ENCODE assay signal across 19 cellular contexts in the genomic region with DNA sequence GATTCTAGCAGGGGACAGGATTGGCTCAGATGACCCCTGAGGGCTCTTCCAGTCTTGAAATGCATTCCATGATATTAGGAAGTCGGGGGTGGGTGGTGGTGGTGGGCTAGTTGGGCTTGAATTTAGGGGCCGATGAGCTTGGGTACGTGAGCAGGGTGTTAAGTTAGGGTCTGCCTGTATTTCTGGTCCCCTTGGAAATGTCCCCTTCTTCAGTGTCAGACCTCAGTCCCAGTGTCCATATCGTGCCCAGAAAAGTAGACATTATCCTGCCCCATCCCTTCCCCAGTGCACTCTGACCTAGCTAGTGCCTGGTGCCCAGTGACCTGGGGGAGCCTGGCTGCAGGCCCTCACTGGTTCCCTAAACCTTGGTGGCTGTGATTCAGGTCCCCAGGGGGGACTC. TPM values are rescaled to one million over a fixed set of nuclear protein-coding genes. Genes with fewer than 3 reads are reported as not detected.
A peak's percentile ranks its signal among the peaks of the same experiment; 100 is the strongest.
DNase-seq lines count a peak whose midpoint lies in the region; ATAC-seq, FAIRE-seq and TF ChIP-seq lines count a peak whose summit lies in the region.
"Had no signal": no experiment of that assay in that cellular context is flagged by ENCODE, and none has a peak within 500 bp of the region (broad histone marks: within the 10 kb centered on the region; RNA-seq: fewer than 3 reads in every experiment).

No MANE protein-coding gene starts in this region.

- WGBS in liver: 78% methylated on average over 4 of the region's 4 CpGs
- WGBS in HepG2 (ENCODE audit: low lambda C conversion rate): 100% methylated on average over 2 of the region's 4 CpGs
- no CpG with 5 or more reads among the region's 4 CpGs for WGBS in neuronal stem cell (ENCODE audit: extremely low coverage in 2 of 2, insufficient read length in 2 of 2, insufficient replicate concordance in 1 of 2), 2 donors
- 86 to 92% methylated on average over 4 of the region's 4 CpGs for WGBS in aorta, 2 donors
- WGBS in prostate gland: 97% methylated on average over 4 of the region's 4 CpGs

- DNase-seq in HepG2 (ENCODE audit: low spot score) (no peak), left ventricle myocardium inferior (no peak), neuronal stem cell (ENCODE audit: low spot score) (no peak), aorta (peak in 1 of 2 donors; percentile 17), NCI-H1436 treated with DMSO at 0.1 percent for 48 hours (lab: John Stamatoyannopoulos, UW) (no peak), nephron progenitor cell (no peak), prostate gland (ENCODE audit: low spot score) (no peak)
- DNase-seq: activated CD8-positive, alpha-beta T cell treated with anti-CD3 and anti-CD28 coated beads for 36 hours; NCI-H1105; occipital lobe; small intestine had no signal

- H3K27ac Mint-ChIP-seq in nephron progenitor cell: no peak overlapping the region
- H3K27ac Mint-ChIP-seq: activated CD8-positive, alpha-beta T cell treated with anti-CD3 and anti-CD28 coated beads for 36 hours; stimulated activated naive CD8-positive, alpha-beta T cell treated with anti-CD3 and anti-CD28 coated beads, Interleukin-15, Interleukin-2, amounts not matched to agents 100 ng/mL and 50 ng/mL, for 24 hours had no signal

- POLR2A ChIA-PET in HepG2 (lab: Yijun Ruan, JAX): no interaction called here

- peaks cover 62% of the 10 kb centered on the region for H3K4me1 Mint-ChIP-seq in nephron progenitor cell

- H2BK12ac ChIP-seq in neuronal stem cell (ENCODE audit: low read length): no peak overlapping the region

- no peaks in the 10 kb centered on the region for H4K20me1 ChIP-seq in HepG2 (ENCODE audit: insufficient read depth, low read length)

- FAIRE-seq in HepG2 (lab: Jason Lieb, UNC): no peak
- FAIRE-seq: frontal cortex, RCC 7860, small intestine had no signal

- TF ChIP-seq RAD21 in liver (IDR thresholded peaks at IDR 0.05): no peak
- no peak for TF ChIP-seq RAD21 in HepG2 (CRISPR knock-in tag; IDR thresholded peaks at IDR 0.05)

- H3K4me3 ChIP-seq in liver (ENCODE audit: low read depth in 1 of 3, low read length in 3 of 3) (no peak overlapping the region), HepG2 (replicated peaks in 1 of 3; ENCODE audit: insufficient read depth in 1 of 3, low read depth in 2 of 3, low read length in 3 of 3) (no peak overlapping the region), left ventricle myocardium inferior (no peak overlapping the region), neuronal stem cell (ENCODE audit: low read length in 2 of 2) (no peak overlapping the region), aorta (ENCODE audit: low read length in 2 of 2) (no peak overlapping the region), prostate gland (no peak overlapping the region)

- in situ Hi-C loops in HepG2 (cut with HindIII; ENCODE audit: extremely low pct_ligation_motif_present, low pct_unique_long_range_greater_than_20kb): loop anchor here (5.0 to 25.0 kb wide), 2 partner anchors 96 to 196 kb away; no protein-coding TSS in a partner anchor

- no peak overlapping the region for H2BK120ac ChIP-seq in neuronal stem cell (ENCODE audit: low read depth, low read length)

- CTCF ChIA-PET in HepG2 (lab: Yijun Ruan, JAX; ENCODE audit: low intra/inter-chr PET ratio, low total read pairs): no interaction called here

- H3K4me3 Mint-ChIP-seq in nephron progenitor cell: no peak overlapping the region
- H3K4me3 Mint-ChIP-seq: stimulated activated naive CD8-positive, alpha-beta T cell treated with anti-CD3 and anti-CD28 coated beads, Interleukin-15, Interleukin-2, amounts not matched to agents 100 ng/mL and 50 ng/mL, for 24 hours had no signal

- H3K4me2 ChIP-seq in HepG2 (ENCODE audit: low read depth, low read length): no peak overlapping the region
- no peak overlapping the region for H3K4me2 ChIP-seq in neuronal stem cell (ENCODE audit: insufficient read depth, low read length, poor library complexity, severe bottlenecking)
- H3K4me2 ChIP-seq: KMS-11 had no signal

- TF ChIP-seq EP300 in HepG2 (IDR thresholded peaks at IDR 0.05; ENCODE audit: low read depth in 2 of 2, low read length in 2 of 2): no peak
- no peak for TF ChIP-seq EP300 in HepG2 (CRISPR knock-in tag; IDR thresholded peaks at IDR 0.05; ENCODE audit: borderline replicate concordance)

- TF ChIP-seq CTCF in liver (IDR thresholded peaks at IDR 0.05; ENCODE audit: low read depth, low read length, missing input control): no peak
- no peak for TF ChIP-seq CTCF in HepG2 (CRISPR knock-in tag; IDR thresholded peaks at IDR 0.05)
- TF ChIP-seq CTCF in left ventricle myocardium inferior (IDR thresholded peaks at IDR 0.05; ENCODE audit: borderline replicate concordance): no peak
- no peak for TF ChIP-seq CTCF in nephron progenitor cell (IDR thresholded peaks at IDR 0.05)
- TF ChIP-seq CTCF in prostate gland (IDR thresholded peaks at IDR 0.05): no peak

- H3K27ac ChIP-seq in liver (ENCODE audit: low read depth in 1 of 2, low read length in 2 of 2) (peak overlapping the region in 1 of 2 donors; percentile 37), HepG2 (ENCODE audit: extremely low read length, insufficient read depth, low read length) (no peak overlapping the region), left ventricle myocardium inferior (replicated peaks) (peak overlapping the region; percentile 94), neuronal stem cell (replicated peaks; ENCODE audit: low read length) (no peak overlapping the region), aorta (ENCODE audit: low read depth in 1 of 2, low read length in 2 of 2) (peak overlapping the region; percentile 11 to 56), prostate gland (peak overlapping the region in 1 of 2 donors; percentile 39)
- H3K27ac ChIP-seq: KMS-11 had no signal

- no peak overlapping the region for H4K8ac ChIP-seq in neuronal stem cell (ENCODE audit: low read depth, low read length)

- no peak overlapping the region for H3K23ac ChIP-seq in neuronal stem cell (ENCODE audit: low read depth, low read length, poor library complexity)

- H3K4me1 ChIP-seq in liver (ENCODE audit: control insufficient read depth in 4 of 4, insufficient read depth in 4 of 4, low read length in 3 of 4) (peaks cover 13 to 23% (median 21%) of the 10 kb centered on the region in 4 donors), HepG2 (ENCODE audit: insufficient read depth, low read length) (peaks cover 18% of the 10 kb centered on the region), left ventricle myocardium inferior (peaks cover 68% of the 10 kb centered on the region), neuronal stem cell (ENCODE audit: control insufficient read depth in 2 of 2, insufficient read depth in 1 of 2, low read depth in 1 of 2, low read length in 2 of 2) (peaks cover 5 to 19% of the 10 kb centered on the region in 2 donors), aorta (ENCODE audit: control insufficient read depth in 1 of 2, insufficient read depth in 2 of 2, low read length in 2 of 2) (no peaks in the 10 kb centered on the region), prostate gland (replicated peaks) (no peaks in the 10 kb centered on the region)

- no peak overlapping the region for H3K14ac ChIP-seq in neuronal stem cell (ENCODE audit: low read length)

- no peaks in the 10 kb centered on the region for H3K27me3 ChIP-seq in liver (ENCODE audit: control insufficient read depth in 4 of 4, insufficient read depth in 4 of 4, low read length in 3 of 4)
- peaks cover 4 to 24% of the 10 kb centered on the region in 2 experiments; a peak in 2 of 5 replicates for H3K27me3 ChIP-seq in HepG2 (ENCODE audit: control insufficient read depth in 1 of 2, insufficient read depth in 2 of 2, low read length in 2 of 2)
- no peaks in the 10 kb centered on the region for H3K27me3 ChIP-seq in left ventricle myocardium inferior (ENCODE audit: low read depth)
- peaks cover 0 to 55% (median 0%) of the 10 kb centered on the region in 3 experiments for H3K27me3 ChIP-seq in neuronal stem cell (ENCODE audit: control insufficient read depth in 3 of 3, insufficient read depth in 3 of 3, low read depth in 1 of 3, low read length in 3 of 3)
- no peaks in the 10 kb centered on the region for H3K27me3 ChIP-seq in aorta (ENCODE audit: control insufficient read depth in 1 of 2, insufficient read depth in 2 of 2, low read length in 1 of 2)
- no peaks in the 10 kb centered on the region for H3K27me3 ChIP-seq in prostate gland (replicated peaks; ENCODE audit: insufficient read depth)

- H3K36me3 Mint-ChIP-seq in nephron progenitor cell (ENCODE audit: low read depth): no peaks in the 10 kb centered on the region
- H3K36me3 Mint-ChIP-seq: memory B cell had no signal

- no peaks in the 10 kb centered on the region for H3K79me2 ChIP-seq in HepG2 (ENCODE audit: insufficient read depth, low read length)

- H3K9me3 ChIP-seq in liver (ENCODE audit: control insufficient read depth in 4 of 4, low read length in 3 of 4): no peaks in the 10 kb centered on the region
- no peaks in the 10 kb centered on the region for H3K9me3 ChIP-seq in HepG2 (ENCODE audit: low read length)
- no peaks in the 10 kb centered on the region for H3K9me3 ChIP-seq in left ventricle myocardium inferior (replicated peaks)
- no peaks in the 10 kb centered on the region for H3K9me3 ChIP-seq in neuronal stem cell (replicated peaks in 1 of 2; ENCODE audit: control insufficient read depth in 2 of 2, insufficient read depth in 1 of 2, low read depth in 1 of 2, low read length in 2 of 2)
- H3K9me3 ChIP-seq in aorta (ENCODE audit: control insufficient read depth, low read length): no peaks in the 10 kb centered on the region
- H3K9me3 ChIP-seq in prostate gland: no peaks in the 10 kb centered on the region

- H3K27me3 Mint-ChIP-seq in nephron progenitor cell (ENCODE audit: low read depth, poor library complexity): peaks cover 12% of the 10 kb centered on the region
- H3K27me3 Mint-ChIP-seq: activated CD8-positive, alpha-beta T cell treated with anti-CD3 and anti-CD28 coated beads for 36 hours had no signal

- no peak overlapping the region for H3K18ac ChIP-seq in neuronal stem cell (ENCODE audit: low read length)

- intact Hi-C loops in HepG2 (cut with micrococcal nuclease; ENCODE audit: unreplicated experiment) (loop anchor here (5.0 kb wide), 2 partner anchors 66 to 189 kb away; a partner anchor contains a TSS), left ventricle myocardium inferior (cut with micrococcal nuclease) (loop anchor here (5.0 kb wide), 2 partner anchors 71 to 96 kb away; no protein-coding TSS in a partner anchor), aorta (cut with DNase I) (loop anchor here (5.0 to 10.0 kb wide), 2 partner anchors 71 to 193 kb away; no protein-coding TSS in a partner anchor), prostate gland (cut with DNase I) (no loop called here)

- peak overlapping the region; percentile 9 for H2AK5ac ChIP-seq in neuronal stem cell (ENCODE audit: low read depth, low read length)

- no peaks in the 10 kb centered on the region for H3K79me1 ChIP-seq in neuronal stem cell (ENCODE audit: low read depth, low read length)

- no peak overlapping the region for H3K4ac ChIP-seq in neuronal stem cell (ENCODE audit: low read length)

- ATAC-seq in HepG2 (no peak), aorta (ENCODE audit: low FRiP score) (no peak)
- ATAC-seq: activated CD8-positive, alpha-beta T cell treated with anti-CD3 and anti-CD28 coated beads for 36 hours had no signal

- no TSS peak for BruUV-seq in HepG2 (replicated peaks; lab: Mats Ljungman, UMichigan)

- H4K91ac ChIP-seq in neuronal stem cell (ENCODE audit: low read depth, low read length, poor library complexity): no peak overlapping the region

- H2AFZ ChIP-seq in HepG2 (ENCODE audit: low read length) (no peak overlapping the region), neuronal stem cell (ENCODE audit: low read length) (no peak overlapping the region)

- H3K9me3 Mint-ChIP-seq in nephron progenitor cell: no peaks in the 10 kb centered on the region
- H3K9me3 Mint-ChIP-seq: activated CD8-positive, alpha-beta T cell treated with anti-CD3 and anti-CD28 coated beads for 36 hours; activated T-helper 1 cell treated with anti-CD3 and anti-CD28 coated beads, Interleukin-12 subunit alpha, Interleukin-12 subunit beta, Interleukin-2, Interleukin-4 antibody, amounts not matched to agents 30 ng/mL and 10 ng/mL and 1 ng/mL, durations not matched to agents 14 hours and 24 hours and 36 hours; memory B cell; stimulated activated naive CD8-positive, alpha-beta T cell treated with anti-CD3 and anti-CD28 coated beads, Interleukin-15, Interleukin-2, amounts not matched to agents 100 ng/mL and 50 ng/mL, for 24 hours had no signal

- H3K9ac ChIP-seq in liver (ENCODE audit: low read depth in 1 of 2, low read length in 2 of 2): no peak overlapping the region
- no peak overlapping the region for H3K9ac ChIP-seq in HepG2 (ENCODE audit: insufficient read depth, low read depth, low read length)
- no peak overlapping the region for H3K9ac ChIP-seq in neuronal stem cell (ENCODE audit: low read depth, low read length, poor library complexity)
- H3K9ac ChIP-seq: KMS-11 had no signal

- no peak overlapping the region for H2BK5ac ChIP-seq in neuronal stem cell (ENCODE audit: low read length)

- no peak overlapping the region for H2BK15ac ChIP-seq in neuronal stem cell (ENCODE audit: low read length)

- peaks cover 0 to 3% (median 0%) of the 10 kb centered on the region in 4 donors for H3K36me3 ChIP-seq in liver (ENCODE audit: control insufficient read depth in 4 of 4, insufficient read depth in 3 of 4, low read depth in 1 of 4, low read length in 3 of 4)
- no peaks in the 10 kb centered on the region for H3K36me3 ChIP-seq in HepG2 (replicated peaks in 1 of 2; ENCODE audit: control insufficient read depth in 1 of 2, insufficient read depth in 2 of 2, low read length in 2 of 2)
- H3K36me3 ChIP-seq in left ventricle myocardium inferior: no peaks in the 10 kb centered on the region
- no peaks in the 10 kb centered on the region for H3K36me3 ChIP-seq in neuronal stem cell (replicated peaks in 1 of 2; ENCODE audit: control insufficient read depth in 2 of 2, insufficient read depth in 2 of 2, low read length in 2 of 2)
- H3K36me3 ChIP-seq in aorta (ENCODE audit: control insufficient read depth in 1 of 2, insufficient read depth in 2 of 2, low read length in 1 of 2): no peaks in the 10 kb centered on the region
- H3K36me3 ChIP-seq in prostate gland: no peaks in the 10 kb centered on the region

- TF ChIP-seq POLR2A in HepG2 (IDR thresholded peaks at IDR 0.05; ENCODE audit: insufficient read depth in 1 of 2, low read depth in 2 of 2, low read length in 2 of 2): no peak
- no peak for TF ChIP-seq POLR2A in prostate gland (IDR thresholded peaks at IDR 0.05)

RNA-seq across cellular contexts. Expression of a gene that starts 2.9 kb away (rescaled TPM):
- total RNA-seq in liver (under 1 TPM in 1 of 2 donors, not detected in 1; 0.09 TPM), HepG2 (2016; rRNA removed; fragmentation: Illumina TruSeq; extraction: Trizol) (not detected in 2 replicates), left ventricle myocardium inferior (6.2 TPM), aorta (10 to 100 TPM in 1 of 2 donors, 1 to 10 TPM in 1; 2.5 to 14.1 TPM), prostate gland (10 to 100 TPM in 1 of 2 donors, 1 to 10 TPM in 1; 1.2 to 14.1 TPM)
- polyA plus RNA-seq in liver (under 1 TPM; 0.03 to 0.04 TPM), HepG2 (2011; rRNA removed) (0.05 TPM in 1 of 2 replicates, not detected in the other), aorta (1 to 10 TPM; 2.0 to 2.8 TPM)
- not detected in 2 replicates for total RNA-seq in HepG2 (2016; cell fraction: cytosol; rRNA removed; fragmentation: Illumina TruSeq; extraction: Trizol; ENCODE audit: low read depth)
- not detected in 2 replicates for total RNA-seq in HepG2 (2016; cell fraction: insoluble cytoplasmic fraction; rRNA removed; fragmentation: Illumina TruSeq; extraction: Trizol)
- total RNA-seq in HepG2 (2016; cell fraction: membrane; rRNA removed; fragmentation: Illumina TruSeq; extraction: Trizol): not detected in 2 replicates
- not detected in 2 replicates for total RNA-seq in HepG2 (2016; cell fraction: nucleus; rRNA removed; fragmentation: Illumina TruSeq; extraction: Trizol)
- not detected in 2 replicates for polyA plus RNA-seq in HepG2 (2011; cell fraction: cytosol; rRNA removed)
- not detected in 2 replicates for polyA plus RNA-seq in HepG2 (2011; cell fraction: nucleus; rRNA removed)
- polyA plus RNA-seq in HepG2 (2012): 0.05 TPM in 1 of 2 replicates, not detected in the other
- polyA plus RNA-seq in HepG2 (2016; cell fraction: cytosol; fragmentation: Illumina TruSeq; extraction: Trizol; ENCODE audit: low read depth): not detected in 2 replicates
- polyA plus RNA-seq in HepG2 (2016; cell fraction: insoluble cytoplasmic fraction; fragmentation: Illumina TruSeq; extraction: Trizol; ENCODE audit: low read depth): not detected in 2 replicates
- not detected in 2 replicates for polyA plus RNA-seq in HepG2 (2016; cell fraction: membrane; fragmentation: Illumina TruSeq; extraction: Trizol; ENCODE audit: low read depth)
- not detected in 2 replicates for polyA plus RNA-seq in HepG2 (2016; cell fraction: nucleus; fragmentation: Illumina TruSeq; extraction: Trizol; ENCODE audit: insufficient read depth, low read depth)
- 0.05 TPM in 1 of 2 replicates, not detected in the other for polyA minus RNA-seq in HepG2 (2011; rRNA and poly(A)+ RNA removed; ENCODE audit: low replicate concordance)
- not detected in 2 replicates for polyA minus RNA-seq in HepG2 (2011; cell fraction: cytosol; rRNA and poly(A)+ RNA removed)
- polyA minus RNA-seq in HepG2 (2011; cell fraction: nucleus; rRNA and poly(A)+ RNA removed): not detected in 2 replicates
- polyA plus RNA-seq in neuronal stem cell (2013, experiment 1 of 2): 0.57 TPM
- polyA plus RNA-seq in neuronal stem cell (2013, experiment 2 of 2): 0.47 TPM
- total RNA-seq: G401 had no signal

RNA-seq across cellular contexts. Expression of a gene that starts 17.7 kb away (rescaled TPM):
- total RNA-seq in liver: 10 to 100 TPM in 1 of 2 donors, 1 to 10 TPM in 1; 1.1 to 17.5 TPM
- 10 to 100 TPM in 1 of 2 donors, 1 to 10 TPM in 1; 3.9 to 36.6 TPM for polyA plus RNA-seq in liver
- total RNA-seq in HepG2 (2016; rRNA removed; fragmentation: Illumina TruSeq; extraction: Trizol): 0.09 and 0.22 TPM in 2 replicates
- total RNA-seq in HepG2 (2016; cell fraction: cytosol; rRNA removed; fragmentation: Illumina TruSeq; extraction: Trizol; ENCODE audit: low read depth): under 0.01 TPM in 1 of 2 replicates, not detected in the other
- 0.04 and 0.09 TPM in 2 replicates for total RNA-seq in HepG2 (2016; cell fraction: insoluble cytoplasmic fraction; rRNA removed; fragmentation: Illumina TruSeq; extraction: Trizol)
- total RNA-seq in HepG2 (2016; cell fraction: membrane; rRNA removed; fragmentation: Illumina TruSeq; extraction: Trizol): 0.10 and 0.12 TPM in 2 replicates
- 0.16 and 0.25 TPM in 2 replicates for total RNA-seq in HepG2 (2016; cell fraction: nucleus; rRNA removed; fragmentation: Illumina TruSeq; extraction: Trizol)
- polyA plus RNA-seq in HepG2 (2011; rRNA removed): 0.05 and 0.30 TPM in 2 replicates
- 0.04 and 0.07 TPM in 2 replicates for polyA plus RNA-seq in HepG2 (2011; cell fraction: cytosol; rRNA removed)
- 0.33 and 0.42 TPM in 2 replicates for polyA plus RNA-seq in HepG2 (2011; cell fraction: nucleus; rRNA removed)
- polyA plus RNA-seq in HepG2 (2012): 0.07 and 0.19 TPM in 2 replicates
- 0.02 and 0.03 TPM in 2 replicates for polyA plus RNA-seq in HepG2 (2016; cell fraction: cytosol; fragmentation: Illumina TruSeq; extraction: Trizol; ENCODE audit: low read depth)
- polyA plus RNA-seq in HepG2 (2016; cell fraction: insoluble cytoplasmic fraction; fragmentation: Illumina TruSeq; extraction: Trizol; ENCODE audit: low read depth): 0.15 and 0.20 TPM in 2 replicates
- 0.03 and 0.05 TPM in 2 replicates for polyA plus RNA-seq in HepG2 (2016; cell fraction: membrane; fragmentation: Illumina TruSeq; extraction: Trizol; ENCODE audit: low read depth)
- 0.30 and 0.49 TPM in 2 replicates for polyA plus RNA-seq in HepG2 (2016; cell fraction: nucleus; fragmentation: Illumina TruSeq; extraction: Trizol; ENCODE audit: insufficient read depth, low read depth)
- polyA minus RNA-seq in HepG2 (2011; rRNA and poly(A)+ RNA removed; ENCODE audit: low replicate concordance): 0.46 and 18.5 TPM in 2 replicates
- 0.30 and 0.70 TPM in 2 replicates for polyA minus RNA-seq in HepG2 (2011; cell fraction: cytosol; rRNA and poly(A)+ RNA removed)
- 0.39 and 0.62 TPM in 2 replicates for polyA minus RNA-seq in HepG2 (2011; cell fraction: nucleus; rRNA and poly(A)+ RNA removed)
- total RNA-seq in left ventricle myocardium inferior: 715 TPM
- polyA plus RNA-seq in neuronal stem cell (2013, experiment 1 of 2): 3.8 TPM
- 3.2 TPM for polyA plus RNA-seq in neuronal stem cell (2013, experiment 2 of 2)
- 100 to 1,000 TPM; 327 to 478 TPM for total RNA-seq in aorta
- 100 to 1,000 TPM; 228 to 486 TPM for polyA plus RNA-seq in aorta
- total RNA-seq in prostate gland: 10 to 100 TPM; 13.7 to 61.0 TPM
- total RNA-seq: activated T-helper 1 cell treated with anti-CD3 and anti-CD28 coated beads, Interleukin-12 subunit alpha, Interleukin-12 subunit beta, Interleukin-2, Interleukin-4 antibody, amounts not matched to agents 30 ng/mL and 10 ng/mL and 1 ng/mL, durations not matched to agents 14 hours and 24 hours and 36 hours had no signal

RNA-seq across cellular contexts. Expression of a gene that starts 42.7 kb away (rescaled TPM):
- total RNA-seq in liver: 10 to 100 TPM; 13.7 to 19.7 TPM
- polyA plus RNA-seq in liver: 10 to 100 TPM; 10.7 to 10.9 TPM
- total RNA-seq in HepG2 (2016; rRNA removed; fragmentation: Illumina TruSeq; extraction: Trizol): 27.7 and 28.3 TPM in 2 replicates
- 5.7 and 6.4 TPM in 2 replicates for total RNA-seq in HepG2 (2016; cell fraction: cytosol; rRNA removed; fragmentation: Illumina TruSeq; extraction: Trizol; ENCODE audit: low read depth)
- 23.8 and 26.3 TPM in 2 replicates for total RNA-seq in HepG2 (2016; cell fraction: insoluble cytoplasmic fraction; rRNA removed; fragmentation: Illumina TruSeq; extraction: Trizol)
- 11.5 and 11.9 TPM in 2 replicates for total RNA-seq in HepG2 (2016; cell fraction: membrane; rRNA removed; fragmentation: Illumina TruSeq; extraction: Trizol)
- 27.4 and 28.2 TPM in 2 replicates for total RNA-seq in HepG2 (2016; cell fraction: nucleus; rRNA removed; fragmentation: Illumina TruSeq; extraction: Trizol)
- polyA plus RNA-seq in HepG2 (2011; rRNA removed): 27.3 and 35.0 TPM in 2 replicates
- 12.7 and 16.9 TPM in 2 replicates for polyA plus RNA-seq in HepG2 (2011; cell fraction: cytosol; rRNA removed)
- polyA plus RNA-seq in HepG2 (2011; cell fraction: nucleus; rRNA removed): 42.7 and 44.5 TPM in 2 replicates
- 25.4 and 28.8 TPM in 2 replicates for polyA plus RNA-seq in HepG2 (2012)
- 2.7 and 3.2 TPM in 2 replicates for polyA plus RNA-seq in HepG2 (2016; cell fraction: cytosol; fragmentation: Illumina TruSeq; extraction: Trizol; ENCODE audit: low read depth)
- 34.5 and 39.1 TPM in 2 replicates for polyA plus RNA-seq in HepG2 (2016; cell fraction: insoluble cytoplasmic fraction; fragmentation: Illumina TruSeq; extraction: Trizol; ENCODE audit: low read depth)
- 7.7 and 9.1 TPM in 2 replicates for polyA plus RNA-seq in HepG2 (2016; cell fraction: membrane; fragmentation: Illumina TruSeq; extraction: Trizol; ENCODE audit: low read depth)
- 43.5 and 48.3 TPM in 2 replicates for polyA plus RNA-seq in HepG2 (2016; cell fraction: nucleus; fragmentation: Illumina TruSeq; extraction: Trizol; ENCODE audit: insufficient read depth, low read depth)
- 9.8 and 27.6 TPM in 2 replicates for polyA minus RNA-seq in HepG2 (2011; rRNA and poly(A)+ RNA removed; ENCODE audit: low replicate concordance)
- 12.1 and 16.2 TPM in 2 replicates for polyA minus RNA-seq in HepG2 (2011; cell fraction: cytosol; rRNA and poly(A)+ RNA removed)
- polyA minus RNA-seq in HepG2 (2011; cell fraction: nucleus; rRNA and poly(A)+ RNA removed): 43.9 and 49.9 TPM in 2 replicates
- 25.2 TPM for total RNA-seq in left ventricle myocardium inferior
- 47.8 TPM for polyA plus RNA-seq in neuronal stem cell (2013, experiment 1 of 2)
- 48.0 TPM for polyA plus RNA-seq in neuronal stem cell (2013, experiment 2 of 2)
- 10 to 100 TPM; 40.1 to 46.9 TPM for total RNA-seq in aorta
- polyA plus RNA-seq in aorta: 10 to 100 TPM; 16.8 to 41.8 TPM
- 10 to 100 TPM; 33.6 to 40.3 TPM for total RNA-seq in prostate gland

Comparison
In these comparisons a context has a peak if more than half of its experiments do, and no peak if none do; other contexts are left out.
1. H3K27ac ChIP-seq: peak in left ventricle myocardium inferior (single experiment) and aorta (2 of 2); none in HepG2 (single experiment) and neuronal stem cell (single experiment).
2. RNA of a gene that starts 17.7 kb away (total RNA-seq): 715 TPM in left ventricle myocardium inferior (single experiment) and 327 to 478 TPM in aorta; 13.7 to 61.0 TPM in prostate gland, 1.1 to 17.5 TPM in liver and under 0.01 to 0.25 TPM in HepG2; every median in the first group is over 4 times any median in the second.